Comparison of ENCODE assay signal across 23 cellular contexts in genomic region chr1:201288007-201288406, GRCh38. TPM values are rescaled to one million over a fixed set of nuclear protein-coding genes. Genes with fewer than 3 reads are reported as not detected.
"Had no signal": no experiment of that assay in that cellular context is flagged by ENCODE, and none has a peak within 500 bp of the region (broad histone marks: within the 10 kb centered on the region; RNA-seq: fewer than 3 reads in every experiment).

No MANE protein-coding gene starts in this region.

- H3K9me3 Mint-ChIP-seq: activated CD4-positive, alpha-beta memory T cell treated with anti-CD3 and anti-CD28 coated beads for 36 hours; activated naive CD4-positive, alpha-beta T cell treated with anti-CD3 and anti-CD28 coated beads, Interleukin-2, amount 50 U/mL, for 72 hours; naive thymus-derived CD8-positive, alpha-beta T cell had no signal

- ATAC-seq: activated CD8-positive, alpha-beta memory T cell treated with anti-CD3 and anti-CD28 coated beads, Interleukin-2, amount 10 ng/mL, durations not matched to agents 7 days and 5 days; activated naive CD4-positive, alpha-beta T cell treated with anti-CD3 and anti-CD28 coated beads, Interleukin-2, amount 50 U/mL, for 72 hours; naive thymus-derived CD8-positive, alpha-beta T cell; SK-N-SH treated with all-trans-retinoic acid at 6 μM for 48 hours had no signal

- H3K27ac Mint-ChIP-seq: activated CD4-positive, alpha-beta memory T cell treated with anti-CD3 and anti-CD28 coated beads for 36 hours; activated CD8-positive, alpha-beta memory T cell treated with anti-CD3 and anti-CD28 coated beads, Interleukin-2, amount 10 ng/mL, durations not matched to agents 7 days and 5 days; activated naive CD4-positive, alpha-beta T cell treated with anti-CD3 and anti-CD28 coated beads, Interleukin-2, amount 50 U/mL, for 72 hours had no signal

- H3K9me3 ChIP-seq: left lung, neutrophil, transverse colon had no signal

- H3K4me1 ChIP-seq: parathyroid adenoma had no signal

- H3K79me2 ChIP-seq: parathyroid adenoma had no signal

- H3K4me3 Mint-ChIP-seq: activated CD4-positive, alpha-beta memory T cell treated with anti-CD3 and anti-CD28 coated beads for 36 hours; activated CD8-positive, alpha-beta memory T cell treated with anti-CD3 and anti-CD28 coated beads, Interleukin-2, amount 10 ng/mL, durations not matched to agents 7 days and 5 days; naive thymus-derived CD8-positive, alpha-beta T cell had no signal

- DNase-seq: activated CD4-positive, alpha-beta memory T cell treated with anti-CD3 and anti-CD28 coated beads for 36 hours; activated CD8-positive, alpha-beta memory T cell treated with anti-CD3 and anti-CD28 coated beads, Interleukin-2, amount 10 ng/mL, durations not matched to agents 7 days and 5 days; activated effector memory CD4-positive, alpha-beta T cell treated with Interleukin-2 at 50 U/mL for 16 hours; activated T-cell treated with anti-CD3 and anti-CD28 coated beads, Interleukin-2, amount 50 U/mL, for 1 hour; central memory CD4-positive, alpha-beta T cell; cortex of kidney; effector memory CD4-positive, alpha-beta T cell; islet precursor cell; left lung; naive thymus-derived CD8-positive, alpha-beta T cell; retina; stimulated activated CD4-positive, alpha-beta T cell treated with anti-CD3 and anti-CD28 coated beads, Interleukin-4, amount 100 ng/mL, for 4 hours; stimulated activated CD8-positive, alpha-beta memory T cell treated with anti-CD3 and anti-CD28 coated beads, Interleukin-4, amount 100 ng/mL, for 48 hours; stimulated activated naive CD4-positive, alpha-beta T cell treated with Interleukin-2 at 50 U/mL for 16 hours; substantia nigra; T-helper 1 cell; transverse colon had no signal

- H2AFZ ChIP-seq: parathyroid adenoma had no signal

- H3K4me3 ChIP-seq: left lung, transverse colon had no signal

- H3K36me3 ChIP-seq: left lung, neutrophil, transverse colon had no signal

- H3K27ac ChIP-seq: left lung, neutrophil, parathyroid adenoma, transverse colon, VCaP had no signal

- H3K36me3 Mint-ChIP-seq: activated CD4-positive, alpha-beta memory T cell treated with anti-CD3 and anti-CD28 coated beads for 36 hours; activated CD8-positive, alpha-beta memory T cell treated with anti-CD3 and anti-CD28 coated beads, Interleukin-2, amount 10 ng/mL, durations not matched to agents 7 days and 5 days; activated naive CD4-positive, alpha-beta T cell treated with anti-CD3 and anti-CD28 coated beads, Interleukin-2, amount 50 U/mL, for 72 hours; naive thymus-derived CD8-positive, alpha-beta T cell had no signal

- H3K9ac ChIP-seq: parathyroid adenoma had no signal

RNA-seq across cellular contexts. Expression of gene PKP1, which starts 4.7 kb away (rescaled TPM):
- total RNA-seq: activated CD4-positive, alpha-beta memory T cell treated with anti-CD3 and anti-CD28 coated beads for 36 hours; activated CD8-positive, alpha-beta memory T cell treated with anti-CD3 and anti-CD28 coated beads, Interleukin-2, amount 10 ng/mL, durations not matched to agents 7 days and 5 days; activated naive CD4-positive, alpha-beta T cell treated with anti-CD3 and anti-CD28 coated beads, Interleukin-2, amount 50 U/mL, for 72 hours; mononuclear cell; naive thymus-derived CD8-positive, alpha-beta T cell had no signal
